ENCODE assay signal across 1 cellular context in the genomic region with DNA sequence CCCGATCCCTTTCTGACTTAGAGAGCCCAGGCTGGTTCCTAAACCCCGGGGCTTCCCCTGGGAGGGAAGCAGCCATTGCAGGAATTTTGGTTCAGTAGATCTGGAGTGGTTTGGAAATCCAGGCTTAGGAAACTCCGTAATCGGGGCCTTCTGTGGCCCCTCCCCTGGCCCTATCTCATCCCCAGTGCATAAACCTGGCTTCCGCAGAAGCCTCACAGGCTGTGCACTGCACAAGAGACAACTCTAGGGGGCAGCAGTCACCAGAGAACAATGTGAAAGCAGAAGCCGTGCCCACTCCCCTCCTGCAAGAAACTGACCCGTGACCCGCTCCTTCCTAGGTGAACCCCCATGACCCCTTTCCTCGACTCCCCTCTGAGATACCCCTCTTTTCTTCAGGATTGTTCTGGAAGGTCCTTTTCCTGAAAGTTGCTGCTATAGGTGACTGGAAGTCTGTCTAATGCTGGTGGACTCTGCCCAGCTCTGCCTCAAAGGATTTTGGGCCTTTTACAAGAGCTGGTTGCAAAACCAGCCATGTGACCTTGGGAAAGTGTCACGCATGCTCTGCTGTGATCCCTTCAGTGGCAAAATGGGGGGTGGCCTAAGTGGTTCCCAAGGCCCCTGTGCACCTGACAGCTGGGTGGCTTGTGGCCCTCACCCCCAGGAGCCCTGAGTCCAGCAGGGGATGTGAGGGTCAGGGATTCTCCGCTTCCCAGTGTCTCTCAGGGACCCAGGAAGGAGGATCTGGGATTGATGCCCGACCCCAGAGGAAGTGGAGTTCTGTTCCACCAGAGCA.
A peak's percentile ranks its signal among the peaks of the same experiment; 100 is the strongest.
TF ChIP-seq lines count a peak whose summit lies in the region.

No MANE protein-coding gene starts in this region.

TF ChIP-seq in HepG2, 621 proteins besides CTCF, POLR2A, EP300 and RAD21 (continues in another document):
- no peak for TF ChIP-seq ZNF749 (CRISPR knock-in tag; IDR thresholded peaks at IDR 0.05; ENCODE audit: borderline replicate concordance)
- no peak for TF ChIP-seq POLR2AphosphoS5 (IDR thresholded peaks at IDR 0.05; ENCODE audit: low read depth, low read length)
- TF ChIP-seq PAX8 (CRISPR knock-in tag; IDR thresholded peaks at IDR 0.05; ENCODE audit: borderline replicate concordance): no peak
- no peak for TF ChIP-seq ZHX1 (CRISPR knock-in tag; IDR thresholded peaks at IDR 0.05; ENCODE audit: low read depth)
- no peak for TF ChIP-seq TARDBP (CRISPR knock-in tag; IDR thresholded peaks at IDR 0.05)
- no peak for TF ChIP-seq ZNF703 (CRISPR knock-in tag; IDR thresholded peaks at IDR 0.05; ENCODE audit: borderline replicate concordance)
- TF ChIP-seq ZNF660 (CRISPR knock-in tag; IDR thresholded peaks at IDR 0.05; ENCODE audit: borderline replicate concordance, low read depth): no peak
- TF ChIP-seq, protein P1, sequence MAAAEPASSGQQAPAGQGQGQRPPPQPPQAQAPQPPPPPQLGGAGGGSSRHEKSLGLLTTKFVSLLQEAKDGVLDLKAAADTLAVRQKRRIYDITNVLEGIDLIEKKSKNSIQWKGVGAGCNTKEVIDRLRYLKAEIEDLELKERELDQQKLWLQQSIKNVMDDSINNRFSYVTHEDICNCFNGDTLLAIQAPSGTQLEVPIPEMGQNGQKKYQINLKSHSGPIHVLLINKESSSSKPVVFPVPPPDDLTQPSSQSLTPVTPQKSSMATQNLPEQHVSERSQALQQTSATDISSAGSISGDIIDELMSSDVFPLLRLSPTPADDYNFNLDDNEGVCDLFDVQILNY (CRISPR knock-in tag; conservative IDR thresholded peaks at IDR 0.05): no peak
- TF ChIP-seq PHB2 (IDR thresholded peaks at IDR 0.05; ENCODE audit: partially characterized antibody): no peak
- no peak for TF ChIP-seq ZNF780A (CRISPR knock-in tag; IDR thresholded peaks at IDR 0.05)
- TF ChIP-seq, protein P2, sequence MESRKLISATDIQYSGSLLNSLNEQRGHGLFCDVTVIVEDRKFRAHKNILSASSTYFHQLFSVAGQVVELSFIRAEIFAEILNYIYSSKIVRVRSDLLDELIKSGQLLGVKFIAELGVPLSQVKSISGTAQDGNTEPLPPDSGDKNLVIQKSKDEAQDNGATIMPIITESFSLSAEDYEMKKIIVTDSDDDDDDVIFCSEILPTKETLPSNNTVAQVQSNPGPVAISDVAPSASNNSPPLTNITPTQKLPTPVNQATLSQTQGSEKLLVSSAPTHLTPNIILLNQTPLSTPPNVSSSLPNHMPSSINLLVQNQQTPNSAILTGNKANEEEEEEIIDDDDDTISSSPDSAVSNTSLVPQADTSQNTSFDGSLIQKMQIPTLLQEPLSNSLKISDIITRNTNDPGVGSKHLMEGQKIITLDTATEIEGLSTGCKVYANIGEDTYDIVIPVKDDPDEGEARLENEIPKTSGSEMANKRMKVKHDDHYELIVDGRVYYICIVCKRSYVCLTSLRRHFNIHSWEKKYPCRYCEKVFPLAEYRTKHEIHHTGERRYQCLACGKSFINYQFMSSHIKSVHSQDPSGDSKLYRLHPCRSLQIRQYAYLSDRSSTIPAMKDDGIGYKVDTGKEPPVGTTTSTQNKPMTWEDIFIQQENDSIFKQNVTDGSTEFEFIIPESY (CRISPR knock-in tag; IDR thresholded peaks at IDR 0.05): no peak
- TF ChIP-seq ZNF687 (CRISPR knock-in tag; IDR thresholded peaks at IDR 0.05): peak; percentile 76
- TF ChIP-seq BCL6 (CRISPR knock-in tag; IDR thresholded peaks at IDR 0.05): 0 out of 2 replicates have a peak, but pooled peaks have one; percentile 7
- no peak for TF ChIP-seq FOXM1 (CRISPR knock-in tag; IDR thresholded peaks at IDR 0.05)
- 0 out of 2 replicates have a peak, but pooled peaks have one; percentile 45 for TF ChIP-seq ZNF709 (CRISPR knock-in tag; IDR thresholded peaks at IDR 0.05)
- peak; percentile 17; the same call in 1 of the 2 replicates for TF ChIP-seq ZNF607 (CRISPR knock-in tag; IDR thresholded peaks at IDR 0.05; ENCODE audit: borderline replicate concordance)
- TF ChIP-seq NR2C2 (CRISPR knock-in tag; IDR thresholded peaks at IDR 0.05; ENCODE audit: borderline replicate concordance): peak; percentile 52; the same call in 1 of the 2 replicates
- TF ChIP-seq CSRNP1 (CRISPR knock-in tag; IDR thresholded peaks at IDR 0.05): no peak
- TF ChIP-seq ZNF451 (CRISPR knock-in tag; IDR thresholded peaks at IDR 0.05): no peak
- no peak for TF ChIP-seq GTF3A (CRISPR knock-in tag; conservative IDR thresholded peaks at IDR 0.05)
- TF ChIP-seq ZNF605 (CRISPR knock-in tag; IDR thresholded peaks at IDR 0.05): 0 out of 2 replicates have a peak, but pooled peaks have one; percentile 21
- TF ChIP-seq CC2D1A (CRISPR knock-in tag; IDR thresholded peaks at IDR 0.05): no peak
- peak; percentile 40; the same call in 1 of the 2 replicates for TF ChIP-seq CHD4 (IDR thresholded peaks at IDR 0.05; ENCODE audit: borderline replicate concordance, low read length)
- no peak for TF ChIP-seq ISL2 (CRISPR knock-in tag; IDR thresholded peaks at IDR 0.05)
- TF ChIP-seq SALL1 (CRISPR knock-in tag; IDR thresholded peaks at IDR 0.05): peak; percentile 22; the same call in 1 of the 2 replicates
- TF ChIP-seq ZNF260 (CRISPR knock-in tag; IDR thresholded peaks at IDR 0.05; ENCODE audit: borderline replicate concordance, low read depth): no peak
- TF ChIP-seq ZNF496 (CRISPR knock-in tag; IDR thresholded peaks at IDR 0.05; ENCODE audit: insufficient replicate concordance): no peak
- TF ChIP-seq KLF6 (CRISPR knock-in tag; IDR thresholded peaks at IDR 0.05): 0 out of 2 replicates have a peak, but pooled peaks have one; percentile 40
- 0 out of 2 replicates have a peak, but pooled peaks have one; percentile 35 for TF ChIP-seq ZNF761 (CRISPR knock-in tag; conservative IDR thresholded peaks at IDR 0.05)
- no peak for TF ChIP-seq MAFF (IDR thresholded peaks at IDR 0.05; ENCODE audit: low read depth, low read length)
- no peak for TF ChIP-seq MEIS1 (CRISPR knock-in tag; IDR thresholded peaks at IDR 0.05; ENCODE audit: borderline replicate concordance)
- peak; percentile 57 for TF ChIP-seq SMC3 (IDR thresholded peaks at IDR 0.05; ENCODE audit: low read length)
- TF ChIP-seq SRSF4 (IDR thresholded peaks at IDR 0.05; ENCODE audit: low read depth, low read length, poor library complexity, severe bottlenecking): no peak
- TF ChIP-seq KDM6A (CRISPR knock-in tag; IDR thresholded peaks at IDR 0.05; ENCODE audit: low read depth): no peak
- TF ChIP-seq CREM (IDR thresholded peaks at IDR 0.05): 0 out of 2 replicates have a peak, but pooled peaks have one; percentile 16
- TF ChIP-seq CREM (CRISPR knock-in tag; IDR thresholded peaks at IDR 0.05): no peak
- no peak for TF ChIP-seq PTBP1 (IDR thresholded peaks at IDR 0.05; ENCODE audit: low read depth, low read length, poor library complexity, severe bottlenecking)
- TF ChIP-seq CEBPG (CRISPR knock-in tag; IDR thresholded peaks at IDR 0.05): peak; percentile 67
- TF ChIP-seq, protein P3, sequence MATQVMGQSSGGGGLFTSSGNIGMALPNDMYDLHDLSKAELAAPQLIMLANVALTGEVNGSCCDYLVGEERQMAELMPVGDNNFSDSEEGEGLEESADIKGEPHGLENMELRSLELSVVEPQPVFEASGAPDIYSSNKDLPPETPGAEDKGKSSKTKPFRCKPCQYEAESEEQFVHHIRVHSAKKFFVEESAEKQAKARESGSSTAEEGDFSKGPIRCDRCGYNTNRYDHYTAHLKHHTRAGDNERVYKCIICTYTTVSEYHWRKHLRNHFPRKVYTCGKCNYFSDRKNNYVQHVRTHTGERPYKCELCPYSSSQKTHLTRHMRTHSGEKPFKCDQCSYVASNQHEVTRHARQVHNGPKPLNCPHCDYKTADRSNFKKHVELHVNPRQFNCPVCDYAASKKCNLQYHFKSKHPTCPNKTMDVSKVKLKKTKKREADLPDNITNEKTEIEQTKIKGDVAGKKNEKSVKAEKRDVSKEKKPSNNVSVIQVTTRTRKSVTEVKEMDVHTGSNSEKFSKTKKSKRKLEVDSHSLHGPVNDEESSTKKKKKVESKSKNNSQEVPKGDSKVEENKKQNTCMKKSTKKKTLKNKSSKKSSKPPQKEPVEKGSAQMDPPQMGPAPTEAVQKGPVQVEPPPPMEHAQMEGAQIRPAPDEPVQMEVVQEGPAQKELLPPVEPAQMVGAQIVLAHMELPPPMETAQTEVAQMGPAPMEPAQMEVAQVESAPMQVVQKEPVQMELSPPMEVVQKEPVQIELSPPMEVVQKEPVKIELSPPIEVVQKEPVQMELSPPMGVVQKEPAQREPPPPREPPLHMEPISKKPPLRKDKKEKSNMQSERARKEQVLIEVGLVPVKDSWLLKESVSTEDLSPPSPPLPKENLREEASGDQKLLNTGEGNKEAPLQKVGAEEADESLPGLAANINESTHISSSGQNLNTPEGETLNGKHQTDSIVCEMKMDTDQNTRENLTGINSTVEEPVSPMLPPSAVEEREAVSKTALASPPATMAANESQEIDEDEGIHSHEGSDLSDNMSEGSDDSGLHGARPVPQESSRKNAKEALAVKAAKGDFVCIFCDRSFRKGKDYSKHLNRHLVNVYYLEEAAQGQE (IDR thresholded peaks at IDR 0.05; ENCODE audit: borderline replicate concordance in 1 of 2, low read depth in 1 of 2, low read length in 2 of 2): no peak
- TF ChIP-seq SPEN (CRISPR knock-in tag; IDR thresholded peaks at IDR 0.05; ENCODE audit: low read depth): 0 out of 2 replicates have a peak, but pooled peaks have one; percentile 4
